In the genomic region with DNA sequence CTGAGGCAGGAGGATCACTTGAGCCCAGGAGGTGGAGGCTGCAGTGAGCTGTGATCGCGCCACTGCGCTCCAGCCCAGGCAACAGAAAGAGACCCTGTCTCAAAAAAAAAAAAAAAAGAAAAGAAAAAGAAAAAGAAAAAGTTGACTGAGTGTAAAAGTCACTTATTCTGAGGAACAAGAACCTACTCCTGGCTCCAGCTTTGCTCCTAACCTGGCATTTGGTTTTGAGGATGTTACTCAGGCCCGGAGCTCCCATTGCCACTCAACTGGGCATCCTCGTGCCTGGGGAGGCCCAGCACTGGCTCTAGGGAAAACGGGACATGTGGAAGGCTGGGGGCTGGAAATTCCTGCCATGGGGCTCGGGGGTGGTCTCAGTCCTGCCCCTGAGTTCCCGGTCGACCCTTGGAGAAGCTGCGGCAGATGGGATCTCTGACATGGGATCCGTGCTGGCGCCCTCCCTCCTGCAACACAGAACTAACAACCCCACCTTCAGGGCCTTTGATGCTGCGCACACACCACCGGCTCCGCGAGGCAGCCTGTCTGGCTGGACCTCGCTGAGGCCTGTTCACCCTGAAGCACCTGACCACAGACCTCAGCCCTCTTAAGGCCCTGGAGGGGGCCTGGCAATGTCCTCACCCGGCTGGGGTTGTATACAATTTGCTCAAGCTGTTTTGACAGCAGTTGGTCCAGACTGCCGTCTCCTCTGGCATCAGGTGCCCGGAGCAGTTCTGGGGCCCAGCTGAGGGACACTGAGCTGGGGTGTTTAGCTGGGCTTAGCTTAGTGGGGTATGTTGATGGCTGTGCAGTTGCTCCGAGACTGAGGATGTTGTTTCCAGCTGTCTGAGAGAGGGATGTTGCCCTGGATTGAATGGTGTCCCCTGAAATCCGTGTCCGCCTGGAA, we compare ENCODE assay signal across 1 cellular context.
TF ChIP-seq lines count a peak whose summit lies in the region.

No MANE protein-coding gene starts in this region.

TF ChIP-seq in HCT116, 20 proteins besides CTCF, POLR2A, EP300 and RAD21:
- peak; percentile 29 for TF ChIP-seq TCF7L2 (IDR thresholded peaks at IDR 0.05; ENCODE audit: borderline replicate concordance, extremely low read depth, insufficient read depth, insufficient read length)
- no peak for TF ChIP-seq EZH2 (IDR thresholded peaks at IDR 0.05)
- TF ChIP-seq FOSL1 (IDR thresholded peaks at IDR 0.05; ENCODE audit: low read depth), result no peak
